In the genomic region with DNA sequence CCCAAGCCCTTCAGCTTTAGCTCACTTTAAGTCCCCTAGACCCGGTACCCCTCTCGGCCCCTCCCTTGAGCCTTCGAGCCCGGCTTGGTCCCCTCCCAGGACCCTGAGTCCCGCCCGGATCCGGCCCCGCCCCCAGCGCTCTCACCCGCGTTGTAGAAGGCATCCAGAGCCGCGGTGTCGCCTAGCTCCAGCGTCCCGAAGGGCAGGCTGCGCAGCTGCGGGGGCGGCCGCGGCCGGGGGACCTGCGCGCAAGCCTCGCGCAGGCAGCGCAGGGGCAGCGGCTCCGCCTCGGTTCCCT, we compare ENCODE assay signal across 8 cellular contexts. TPM values are rescaled to one million over a fixed set of nuclear protein-coding genes. Genes with fewer than 3 reads are reported as not detected.
A peak's percentile ranks its signal among the peaks of the same experiment; 100 is the strongest.
DNase-seq lines count a peak whose midpoint lies in the region; ATAC-seq, FAIRE-seq and TF ChIP-seq lines count a peak whose summit lies in the region.

No MANE protein-coding gene starts in this region.

- no peak for TF ChIP-seq CTCF in WTC11 (IDR thresholded peaks at IDR 0.05)
- no peak for TF ChIP-seq CTCF in bronchial epithelial cell (IDR thresholded peaks at IDR 0.05; ENCODE audit: insufficient read depth, low read length, severe bottlenecking)

- peaks cover 22% of the 10 kb centered on the region for H3K4me1 ChIP-seq in CD4-positive, CD25-positive, alpha-beta regulatory T cell (ENCODE audit: control insufficient read depth, insufficient read depth, low read length, poor library complexity, severe bottlenecking)
- H3K4me1 ChIP-seq in skeletal muscle satellite cell (ENCODE audit: control insufficient read depth, insufficient read depth, low read length), result peaks cover 15% of the 10 kb centered on the region

- H3K36me3 Mint-ChIP-seq in CD4-positive, CD25-positive, alpha-beta regulatory T cell, result no peaks in the 10 kb centered on the region
- H3K36me3 Mint-ChIP-seq in WTC11, result no peaks in the 10 kb centered on the region
- no peaks in the 10 kb centered on the region for H3K36me3 Mint-ChIP-seq in immature natural killer cell

- peak overlapping the region; percentile 82 to 93 (median 90) for H3K4me3 Mint-ChIP-seq in CD4-positive, CD25-positive, alpha-beta regulatory T cell
- H3K4me3 Mint-ChIP-seq in WTC11, result peak overlapping the region; percentile 84
- peak overlapping the region; percentile 83 to 90 (median 88) for H3K4me3 Mint-ChIP-seq in immature natural killer cell

- peaks cover 0 to 44% (median 3%) of the 10 kb centered on the region in 4 donors for H3K4me1 Mint-ChIP-seq in CD4-positive, CD25-positive, alpha-beta regulatory T cell
- H3K4me1 Mint-ChIP-seq in WTC11, result peaks cover 25% of the 10 kb centered on the region
- H3K4me1 Mint-ChIP-seq in immature natural killer cell, result peaks cover 22 to 28% of the 10 kb centered on the region in 2 donors

- H3K27ac Mint-ChIP-seq in CD4-positive, CD25-positive, alpha-beta regulatory T cell, result no peak overlapping the region
- H3K27ac Mint-ChIP-seq in WTC11, result peak overlapping the region; percentile 97; the same call in 1 of the 2 replicates
- peak overlapping the region in 2 of 6 donors; percentile 69 to 80 for H3K27ac Mint-ChIP-seq in immature natural killer cell

- H3K9me3 ChIP-seq in CD4-positive, CD25-positive, alpha-beta regulatory T cell (ENCODE audit: control insufficient read depth in 2 of 2, low read length in 2 of 2), result no peaks in the 10 kb centered on the region
- H3K9me3 ChIP-seq in skeletal muscle satellite cell (replicated peaks; ENCODE audit: low read length), result no peaks in the 10 kb centered on the region

- no peaks in the 10 kb centered on the region for H3K36me3 ChIP-seq in CD4-positive, CD25-positive, alpha-beta regulatory T cell (ENCODE audit: control insufficient read depth, insufficient read depth, low read length)
- peaks cover 35% of the 10 kb centered on the region for H3K36me3 ChIP-seq in bronchial epithelial cell (ENCODE audit: control insufficient read depth, insufficient read depth, low read length)
- H3K36me3 ChIP-seq in skeletal muscle satellite cell (ENCODE audit: insufficient read depth, low read length), result peaks cover 33% of the 10 kb centered on the region

- POLR2A ChIA-PET in WTC11 (lab: Charles Lee), result interaction anchor here (0.5 to 4.1 kb wide), 17 partner anchors 9 to 429 kb away, joined by 3 to 29 read pairs (median 4); partner anchors contain the start of genes CD164L2, SYTL1 and WASF2

- peak overlapping the region; percentile 92 for H3K4me2 ChIP-seq in skeletal muscle satellite cell (ENCODE audit: low read length)

- H3K9me3 Mint-ChIP-seq in CD4-positive, CD25-positive, alpha-beta regulatory T cell, result no peaks in the 10 kb centered on the region
- H3K9me3 Mint-ChIP-seq in WTC11 (no peaks in the 10 kb centered on the region), immature natural killer cell (no peaks in the 10 kb centered on the region)

- no peak overlapping the region for H3K4me3 ChIP-seq in CD4-positive, CD25-positive, alpha-beta regulatory T cell (ENCODE audit: low read depth, low read length)
- H3K4me3 ChIP-seq in bronchial epithelial cell (ENCODE audit: low read depth, low read length), result peak overlapping the region; percentile 75
- peak overlapping the region; percentile 96 for H3K4me3 ChIP-seq in skeletal muscle satellite cell (ENCODE audit: low read length)

- ATAC-seq in CD4-positive, CD25-positive, alpha-beta regulatory T cell (ENCODE audit: low read depth in 2 of 2), result peak; percentile 36 to 41
- ATAC-seq in GM21825 (IDR thresholded peaks at IDR 0.05; ENCODE audit: unreplicated experiment) (peak; percentile 35), WTC11 (peak; percentile 56), GM19452 (IDR thresholded peaks at IDR 0.05; ENCODE audit: unreplicated experiment) (no peak)

- no peaks in the 10 kb centered on the region for H3K27me3 ChIP-seq in CD4-positive, CD25-positive, alpha-beta regulatory T cell (ENCODE audit: control insufficient read depth, insufficient read depth, low read length)
- no peaks in the 10 kb centered on the region for H3K27me3 ChIP-seq in bronchial epithelial cell (ENCODE audit: control insufficient read depth, insufficient read depth, low read length)
- no peaks in the 10 kb centered on the region for H3K27me3 ChIP-seq in skeletal muscle satellite cell (ENCODE audit: control insufficient read depth, insufficient read depth, low read length)

- DNase-seq in CD4-positive, CD25-positive, alpha-beta regulatory T cell, result peak; percentile 52 to 70 (median 68)
- DNase-seq in NCI-H1930 (lab: John Stamatoyannopoulos, UW), result peak; percentile 60 to 65
- DNase-seq in WTC11 (ENCODE audit: low spot score), result peak; percentile 91
- DNase-seq in bronchial epithelial cell (ENCODE audit: low read depth), result peak; percentile 46
- peak; percentile 44 to 54 (median 54) for DNase-seq in immature natural killer cell

- peaks cover 10% of the 10 kb centered on the region for H3K27me3 Mint-ChIP-seq in CD4-positive, CD25-positive, alpha-beta regulatory T cell
- H3K27me3 Mint-ChIP-seq in WTC11 (ENCODE audit: low read depth) (peaks cover 28% of the 10 kb centered on the region), immature natural killer cell (ENCODE audit: low read depth in 3 of 3) (peaks cover 0 to 4% (median 4%) of the 10 kb centered on the region in 3 donors)

- no peak for FAIRE-seq in bronchial epithelial cell (lab: Jason Lieb, UNC)

- H3K27ac ChIP-seq in CD4-positive, CD25-positive, alpha-beta regulatory T cell (ENCODE audit: insufficient read depth, low read length, poor library complexity, severe bottlenecking), result peak overlapping the region; percentile 33

- peak overlapping the region; percentile 96 for H3K9ac ChIP-seq in skeletal muscle satellite cell (ENCODE audit: low read depth, low read length)

- CTCF ChIA-PET in WTC11 (lab: Charles Lee), result interaction anchor here (0.6 to 8.7 kb wide), 42 partner anchors 11 to 689 kb away, joined by 3 to 258 read pairs (median 4); partner anchors contain the start of genes CD164L2, SLC9A1, SYTL1 and TMEM222

TF ChIP-seq in WTC11, 78 proteins besides CTCF, POLR2A, EP300 and RAD21 (continues in another document):
- TF ChIP-seq ZNF232 (CRISPR knock-in tag; IDR thresholded peaks at IDR 0.05), result no peak
- TF ChIP-seq, protein P1, sequence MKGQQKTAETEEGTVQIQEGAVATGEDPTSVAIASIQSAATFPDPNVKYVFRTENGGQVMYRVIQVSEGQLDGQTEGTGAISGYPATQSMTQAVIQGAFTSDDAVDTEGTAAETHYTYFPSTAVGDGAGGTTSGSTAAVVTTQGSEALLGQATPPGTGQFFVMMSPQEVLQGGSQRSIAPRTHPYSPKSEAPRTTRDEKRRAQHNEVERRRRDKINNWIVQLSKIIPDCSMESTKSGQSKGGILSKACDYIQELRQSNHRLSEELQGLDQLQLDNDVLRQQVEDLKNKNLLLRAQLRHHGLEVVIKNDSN (CRISPR knock-in tag; IDR thresholded peaks at IDR 0.05), result no peak
- peak; percentile 61; the same call in 1 of the 2 replicates for TF ChIP-seq FOXP4 (CRISPR knock-in tag; IDR thresholded peaks at IDR 0.05)
- TF ChIP-seq CREB1 (CRISPR knock-in tag; IDR thresholded peaks at IDR 0.05), result no peak

RNA-seq across cellular contexts. Expression of gene MAP3K6, which starts 0.7 kb away (rescaled TPM):
- 4.5 TPM for total RNA-seq in CD4-positive, CD25-positive, alpha-beta regulatory T cell
- 1 to 10 TPM; 3.8 to 8.3 (median 6.2) TPM for polyA plus RNA-seq in CD4-positive, CD25-positive, alpha-beta regulatory T cell
- total RNA-seq in WTC11 (2021) (13.3 to 15.0 TPM (median 14.0 TPM) in 3 replicates), bronchial epithelial cell (12.1 and 17.2 TPM in 2 replicates)
- 1 to 10 TPM; 2.0 to 5.1 (median 3.6) TPM for polyA plus RNA-seq in immature natural killer cell
- 19.3 and 27.1 TPM in 2 replicates for total RNA-seq in skeletal muscle satellite cell (2012; rRNA removed)

RNA-seq across cellular contexts. Expression of gene FCN3, which starts 8.6 kb away (rescaled TPM):
- not detected for total RNA-seq in CD4-positive, CD25-positive, alpha-beta regulatory T cell
- polyA plus RNA-seq in CD4-positive, CD25-positive, alpha-beta regulatory T cell, result not detected
- 0.98 to 1.6 TPM (median 1.3 TPM) in 3 replicates for total RNA-seq in WTC11 (2021)
- total RNA-seq in bronchial epithelial cell, result 0.26 TPM in 2 replicates
- not detected for polyA plus RNA-seq in immature natural killer cell
- not detected in 2 replicates for total RNA-seq in skeletal muscle satellite cell (2012; rRNA removed)

RNA-seq across cellular contexts. Expression of gene CD164L2, which starts 17.1 kb away (rescaled TPM):
- not detected for total RNA-seq in CD4-positive, CD25-positive, alpha-beta regulatory T cell
- not detected for polyA plus RNA-seq in CD4-positive, CD25-positive, alpha-beta regulatory T cell
- 3.0 to 5.5 TPM (median 4.3 TPM) in 3 replicates for total RNA-seq in WTC11 (2021)
- total RNA-seq in bronchial epithelial cell, result 1.1 and 2.9 TPM in 2 replicates
- not detected for polyA plus RNA-seq in immature natural killer cell
- total RNA-seq in skeletal muscle satellite cell (2012; rRNA removed), result not detected in 2 replicates

RNA-seq across cellular contexts. Expression of gene SYTL1, which starts 24.2 kb away (rescaled TPM):
- total RNA-seq in CD4-positive, CD25-positive, alpha-beta regulatory T cell, result 191 TPM
- 100 to 1,000 TPM in 3 of 4 donors, 10 to 100 TPM in 1; 91.0 to 138 (median 120) TPM for polyA plus RNA-seq in CD4-positive, CD25-positive, alpha-beta regulatory T cell
- 18.0 to 19.7 TPM (median 18.5 TPM) in 3 replicates for total RNA-seq in WTC11 (2021)
- total RNA-seq in bronchial epithelial cell, result 31.9 and 86.3 TPM in 2 replicates
- polyA plus RNA-seq in immature natural killer cell, result 100 to 1,000 TPM; 157 to 211 (median 158) TPM
- total RNA-seq in skeletal muscle satellite cell (2012; rRNA removed), result 0.25 TPM in 1 of 2 replicates, not detected in the other

RNA-seq across cellular contexts. Expression of gene GPR3, which starts 26.4 kb away (rescaled TPM):
- 0.47 TPM for total RNA-seq in CD4-positive, CD25-positive, alpha-beta regulatory T cell
- polyA plus RNA-seq in CD4-positive, CD25-positive, alpha-beta regulatory T cell, result under 1 TPM in 2 of 4 donors, not detected in 2; 0.07 to 0.21 TPM
- total RNA-seq in WTC11 (2021) (7.8 to 12.4 TPM (median 7.8 TPM) in 3 replicates), bronchial epithelial cell (not detected in 2 replicates)
- not detected for polyA plus RNA-seq in immature natural killer cell
- total RNA-seq in skeletal muscle satellite cell (2012; rRNA removed), result 1.0 and 1.5 TPM in 2 replicates
